ENCODE assay signal across 3 cellular contexts in the genomic region with DNA sequence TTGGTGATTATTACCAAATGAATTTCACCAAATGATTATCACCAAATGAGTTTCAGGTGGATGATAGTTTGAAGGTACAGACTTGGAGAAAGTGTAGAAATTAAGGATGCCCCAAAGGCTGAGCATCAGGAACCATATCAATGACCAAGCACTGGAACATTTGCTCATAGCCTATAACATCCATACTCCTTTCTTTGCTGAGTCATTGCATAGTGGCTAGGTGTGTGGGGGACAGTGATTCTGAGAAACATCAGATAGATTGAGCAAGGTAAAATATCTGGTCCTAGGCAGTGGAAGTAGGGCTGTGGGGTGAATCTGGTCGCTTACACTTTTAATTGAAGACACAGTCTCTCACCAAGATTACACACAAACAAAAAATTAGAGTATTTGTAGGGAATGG.
TF ChIP-seq lines count a peak whose summit lies in the region.

No MANE protein-coding gene starts in this region.

TF ChIP-seq in HepG2, 621 proteins besides CTCF, POLR2A, EP300 and RAD21 (continued from another document):
- TF ChIP-seq ASH2L (IDR thresholded peaks at IDR 0.05; ENCODE audit: insufficient read length, low read depth, low read length) (no peak), SOX6 (IDR thresholded peaks at IDR 0.05) (no peak), SOX6 (CRISPR knock-in tag; IDR thresholded peaks at IDR 0.05) (no peak), SMC3 (IDR thresholded peaks at IDR 0.05; ENCODE audit: low read length) (no peak), ZNF850 (CRISPR knock-in tag; conservative IDR thresholded peaks at IDR 0.05) (no peak), NFE2L2 (IDR thresholded peaks at IDR 0.05; ENCODE audit: low read length) (peak; percentile 62; the same call in 1 of the 2 replicates), POLR2G (IDR thresholded peaks at IDR 0.05; ENCODE audit: low read depth, low read length) (no peak)

TF ChIP-seq in HCT116, 20 proteins besides CTCF, POLR2A, EP300 and RAD21 (continued from another document):
- TF ChIP-seq ELF1 (IDR thresholded peaks at IDR 0.05; ENCODE audit: borderline replicate concordance, low read depth) (no peak), SRF (IDR thresholded peaks at IDR 0.05; ENCODE audit: low read depth) (no peak), SP1 (IDR thresholded peaks at IDR 0.05; ENCODE audit: low read depth) (no peak), EZH2 (IDR thresholded peaks at IDR 0.05) (no peak), TCF7L2 (IDR thresholded peaks at IDR 0.05; ENCODE audit: borderline replicate concordance, extremely low read depth, insufficient read depth, insufficient read length) (no peak), JUND (IDR thresholded peaks at IDR 0.05) (no peak), ZNF274 (IDR thresholded peaks at IDR 0.05; ENCODE audit: low read depth, low read length) (no peak), POLR2AphosphoS5 (IDR thresholded peaks at IDR 0.05; ENCODE audit: low read depth, low read length) (no peak), CEBPB (IDR thresholded peaks at IDR 0.05; ENCODE audit: low read depth) (no peak), SIN3A (IDR thresholded peaks at IDR 0.05; ENCODE audit: low read depth) (no peak), ATF3 (IDR thresholded peaks at IDR 0.05) (no peak), CBX3 (IDR thresholded peaks at IDR 0.05; ENCODE audit: low read depth) (no peak), EGR1 (IDR thresholded peaks at IDR 0.05; ENCODE audit: low read depth) (no peak), MAX (IDR thresholded peaks at IDR 0.05) (no peak), EZH2phosphoT487 (IDR thresholded peaks at IDR 0.05; ENCODE audit: borderline replicate concordance) (no peak), YY1 (IDR thresholded peaks at IDR 0.05; ENCODE audit: extremely low read depth, insufficient replicate concordance, low read depth, low read length) (no peak)
- TF ChIP-seq, protein P1, sequence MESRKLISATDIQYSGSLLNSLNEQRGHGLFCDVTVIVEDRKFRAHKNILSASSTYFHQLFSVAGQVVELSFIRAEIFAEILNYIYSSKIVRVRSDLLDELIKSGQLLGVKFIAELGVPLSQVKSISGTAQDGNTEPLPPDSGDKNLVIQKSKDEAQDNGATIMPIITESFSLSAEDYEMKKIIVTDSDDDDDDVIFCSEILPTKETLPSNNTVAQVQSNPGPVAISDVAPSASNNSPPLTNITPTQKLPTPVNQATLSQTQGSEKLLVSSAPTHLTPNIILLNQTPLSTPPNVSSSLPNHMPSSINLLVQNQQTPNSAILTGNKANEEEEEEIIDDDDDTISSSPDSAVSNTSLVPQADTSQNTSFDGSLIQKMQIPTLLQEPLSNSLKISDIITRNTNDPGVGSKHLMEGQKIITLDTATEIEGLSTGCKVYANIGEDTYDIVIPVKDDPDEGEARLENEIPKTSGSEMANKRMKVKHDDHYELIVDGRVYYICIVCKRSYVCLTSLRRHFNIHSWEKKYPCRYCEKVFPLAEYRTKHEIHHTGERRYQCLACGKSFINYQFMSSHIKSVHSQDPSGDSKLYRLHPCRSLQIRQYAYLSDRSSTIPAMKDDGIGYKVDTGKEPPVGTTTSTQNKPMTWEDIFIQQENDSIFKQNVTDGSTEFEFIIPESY (IDR thresholded peaks at IDR 0.05; ENCODE audit: extremely low read depth, insufficient replicate concordance, low read length), result no peak
- TF ChIP-seq, protein P2, sequence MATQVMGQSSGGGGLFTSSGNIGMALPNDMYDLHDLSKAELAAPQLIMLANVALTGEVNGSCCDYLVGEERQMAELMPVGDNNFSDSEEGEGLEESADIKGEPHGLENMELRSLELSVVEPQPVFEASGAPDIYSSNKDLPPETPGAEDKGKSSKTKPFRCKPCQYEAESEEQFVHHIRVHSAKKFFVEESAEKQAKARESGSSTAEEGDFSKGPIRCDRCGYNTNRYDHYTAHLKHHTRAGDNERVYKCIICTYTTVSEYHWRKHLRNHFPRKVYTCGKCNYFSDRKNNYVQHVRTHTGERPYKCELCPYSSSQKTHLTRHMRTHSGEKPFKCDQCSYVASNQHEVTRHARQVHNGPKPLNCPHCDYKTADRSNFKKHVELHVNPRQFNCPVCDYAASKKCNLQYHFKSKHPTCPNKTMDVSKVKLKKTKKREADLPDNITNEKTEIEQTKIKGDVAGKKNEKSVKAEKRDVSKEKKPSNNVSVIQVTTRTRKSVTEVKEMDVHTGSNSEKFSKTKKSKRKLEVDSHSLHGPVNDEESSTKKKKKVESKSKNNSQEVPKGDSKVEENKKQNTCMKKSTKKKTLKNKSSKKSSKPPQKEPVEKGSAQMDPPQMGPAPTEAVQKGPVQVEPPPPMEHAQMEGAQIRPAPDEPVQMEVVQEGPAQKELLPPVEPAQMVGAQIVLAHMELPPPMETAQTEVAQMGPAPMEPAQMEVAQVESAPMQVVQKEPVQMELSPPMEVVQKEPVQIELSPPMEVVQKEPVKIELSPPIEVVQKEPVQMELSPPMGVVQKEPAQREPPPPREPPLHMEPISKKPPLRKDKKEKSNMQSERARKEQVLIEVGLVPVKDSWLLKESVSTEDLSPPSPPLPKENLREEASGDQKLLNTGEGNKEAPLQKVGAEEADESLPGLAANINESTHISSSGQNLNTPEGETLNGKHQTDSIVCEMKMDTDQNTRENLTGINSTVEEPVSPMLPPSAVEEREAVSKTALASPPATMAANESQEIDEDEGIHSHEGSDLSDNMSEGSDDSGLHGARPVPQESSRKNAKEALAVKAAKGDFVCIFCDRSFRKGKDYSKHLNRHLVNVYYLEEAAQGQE (IDR thresholded peaks at IDR 0.05; ENCODE audit: low read depth), result no peak
TF ChIP-seq in HCT116: peak in this region for 0.

TF ChIP-seq in K562, 482 proteins besides CTCF, POLR2A, EP300 and RAD21 (continued from another document):
- TF ChIP-seq NFE2 (IDR thresholded peaks at IDR 0.05; ENCODE audit: low read depth) (0 out of 2 replicates have a peak, but pooled peaks have one; percentile 21), CSDE1 (IDR thresholded peaks at IDR 0.05) (no peak)
